In genomic region chr11:64918056-64918455, GRCh38 we compare ENCODE assay signal across 8 cellular contexts. TPM values are rescaled to one million over a fixed set of nuclear protein-coding genes. Genes with fewer than 3 reads are reported as not detected.
DNase-seq lines count a peak whose midpoint lies in the region; ATAC-seq and TF ChIP-seq lines count a peak whose summit lies in the region.

No MANE protein-coding gene starts in this region.

- H3K4me3 Mint-ChIP-seq in activated CD8-positive, alpha-beta memory T cell treated with anti-CD3 and anti-CD28 coated beads, Interleukin-2, amount 10 ng/mL, durations not matched to agents 7 days and 5 days: peak overlapping the region; percentile 88
- peak overlapping the region; percentile 88 to 98 (median 91) for H3K4me3 Mint-ChIP-seq in naive thymus-derived CD4-positive, alpha-beta T cell

- peaks cover 14% of the 10 kb centered on the region; the same call in 1 of the 2 replicates for H3F3A ChIP-seq in PC-9 (ENCODE audit: insufficient read depth, low read depth)

- H3K36me3 Mint-ChIP-seq in activated CD8-positive, alpha-beta memory T cell treated with anti-CD3 and anti-CD28 coated beads, Interleukin-2, amount 10 ng/mL, durations not matched to agents 7 days and 5 days: peaks cover under 1% of the 10 kb centered on the region
- H3K36me3 Mint-ChIP-seq in naive thymus-derived CD4-positive, alpha-beta T cell: peaks cover 0 to 3% (median 0%) of the 10 kb centered on the region in 5 donors

- H3K27ac ChIP-seq in PC-9 (peak overlapping the region; percentile 45), ectodermal cell (ENCODE audit: insufficient read depth, low read depth, low read length, poor library complexity, severe bottlenecking) (peak overlapping the region; percentile 72)
- peak overlapping the region; percentile 72 for H3K27ac ChIP-seq in naive thymus-derived CD4-positive, alpha-beta T cell (ENCODE audit: low read depth, low read length)

- ATAC-seq in activated CD8-positive, alpha-beta memory T cell treated with anti-CD3 and anti-CD28 coated beads, Interleukin-2, amount 10 ng/mL, durations not matched to agents 7 days and 5 days: no peak
- no peak for ATAC-seq in naive thymus-derived CD4-positive, alpha-beta T cell
- ATAC-seq in GM18520 (IDR thresholded peaks at IDR 0.05; ENCODE audit: unreplicated experiment): no peak
- no peak for ATAC-seq in HG03097 (IDR thresholded peaks at IDR 0.05; ENCODE audit: low FRiP score, unreplicated experiment)

- peaks cover 18% of the 10 kb centered on the region for H3K4me1 Mint-ChIP-seq in activated CD8-positive, alpha-beta memory T cell treated with anti-CD3 and anti-CD28 coated beads, Interleukin-2, amount 10 ng/mL, durations not matched to agents 7 days and 5 days
- H3K4me1 Mint-ChIP-seq in naive thymus-derived CD4-positive, alpha-beta T cell: peaks cover 14 to 33% (median 25%) of the 10 kb centered on the region in 7 donors

- H3K36me3 ChIP-seq in PC-9 (ENCODE audit: low read depth) (no peaks in the 10 kb centered on the region; the same call in 1 of the 2 replicates), ectodermal cell (ENCODE audit: control insufficient read depth, insufficient read depth, low read length) (no peaks in the 10 kb centered on the region)
- peaks cover 0 to 15% (median 0%) of the 10 kb centered on the region in 3 experiments for H3K36me3 ChIP-seq in naive thymus-derived CD4-positive, alpha-beta T cell (ENCODE audit: control insufficient read depth in 2 of 3, insufficient read depth in 3 of 3, low read length in 3 of 3)

- peak overlapping the region; percentile 56 for H3K4me3 ChIP-seq in PC-9
- peak overlapping the region; percentile 86 for H3K4me3 ChIP-seq in ectodermal cell (ENCODE audit: insufficient read depth, low read depth, low read length)
- H3K4me3 ChIP-seq in naive thymus-derived CD4-positive, alpha-beta T cell (ENCODE audit: low read length): peak overlapping the region; percentile 56

- peak overlapping the region; percentile 92 for H3K27ac Mint-ChIP-seq in activated CD8-positive, alpha-beta memory T cell treated with anti-CD3 and anti-CD28 coated beads, Interleukin-2, amount 10 ng/mL, durations not matched to agents 7 days and 5 days
- H3K27ac Mint-ChIP-seq in naive thymus-derived CD4-positive, alpha-beta T cell: peak overlapping the region; percentile 81 to 99 (median 91)

- 49 to 52% methylated on average over 4 of the region's 4 CpGs for WGBS in ectodermal cell, 2 experiments

- no peaks in the 10 kb centered on the region for H3K9me3 Mint-ChIP-seq in activated CD8-positive, alpha-beta memory T cell treated with anti-CD3 and anti-CD28 coated beads, Interleukin-2, amount 10 ng/mL, durations not matched to agents 7 days and 5 days (ENCODE audit: low read depth)
- no peaks in the 10 kb centered on the region for H3K9me3 Mint-ChIP-seq in naive thymus-derived CD4-positive, alpha-beta T cell

- intact Hi-C loops in PC-9 (cut with micrococcal nuclease; ENCODE audit: unreplicated experiment): no loop called here
- intact Hi-C loops in naive thymus-derived CD4-positive, alpha-beta T cell (cut with micrococcal nuclease): loop anchor here in 1 of 2 donors (5.0 kb wide), 1 partner anchor 179 kb away; the partner anchor contains the start of gene VPS51
- intact Hi-C loops in posterior cingulate gyrus (cut with DNase I): no loop called here

- H4K20me1 ChIP-seq in PC-9 (ENCODE audit: insufficient read depth): no peaks in the 10 kb centered on the region

- no peak for DNase-seq in activated CD8-positive, alpha-beta memory T cell treated with anti-CD3 and anti-CD28 coated beads, Interleukin-2, amount 10 ng/mL, durations not matched to agents 7 days and 5 days
- DNase-seq in activated CD8-positive, alpha-beta memory T cell treated with anti-CD3 and anti-CD28 coated beads, Interleukin-2, amount 50 U/mL, for 48 hours: no peak
- DNase-seq in PC-9 (peak in 1 of 2 experiments; percentile 44), posterior cingulate gyrus (no peak)
- DNase-seq in naive thymus-derived CD4-positive, alpha-beta T cell: no peak

- H3K9me2 ChIP-seq in PC-9 (ENCODE audit: insufficient read depth): no peaks in the 10 kb centered on the region

- H3K27me3 Mint-ChIP-seq in activated CD8-positive, alpha-beta memory T cell treated with anti-CD3 and anti-CD28 coated beads, Interleukin-2, amount 10 ng/mL, durations not matched to agents 7 days and 5 days: no peaks in the 10 kb centered on the region
- H3K27me3 Mint-ChIP-seq in naive thymus-derived CD4-positive, alpha-beta T cell: no peaks in the 10 kb centered on the region

- no peaks in the 10 kb centered on the region for H3K27me3 ChIP-seq in PC-9 (ENCODE audit: insufficient read depth, low read depth)
- no peaks in the 10 kb centered on the region for H3K27me3 ChIP-seq in ectodermal cell (ENCODE audit: control insufficient read depth, insufficient read depth, low read length, poor library complexity, severe bottlenecking)
- H3K27me3 ChIP-seq in naive thymus-derived CD4-positive, alpha-beta T cell (ENCODE audit: control insufficient read depth in 2 of 2, insufficient read depth in 2 of 2, low read length in 2 of 2): no peaks in the 10 kb centered on the region

- peak overlapping the region; percentile 79 for H3K4me2 ChIP-seq in PC-9

- no TSS peak for BruUV-seq in PC-9 (replicated peaks; lab: Mats Ljungman, UMichigan)

- no peaks in the 10 kb centered on the region for H3K9me3 ChIP-seq in PC-9 (ENCODE audit: insufficient read depth, low read depth)
- H3K9me3 ChIP-seq in ectodermal cell (ENCODE audit: control insufficient read depth, low read length): no peaks in the 10 kb centered on the region
- no peaks in the 10 kb centered on the region for H3K9me3 ChIP-seq in naive thymus-derived CD4-positive, alpha-beta T cell (ENCODE audit: control insufficient read depth in 2 of 3, low read length in 3 of 3)

- peak; percentile 41; the same call in 1 of the 2 replicates for TF ChIP-seq CTCF in PC-9 (conservative IDR thresholded peaks at IDR 0.05)

- POLR2A ChIA-PET in PC-9 (lab: Charles Lee; ENCODE audit: unreplicated experiment): interaction anchor here (0.6 to 0.7 kb wide), 3 partner anchors 185 to 200 kb away, joined by 3 to 8 read pairs (median 4); no protein-coding TSS in a partner anchor
- POLR2A ChIA-PET in naive thymus-derived CD4-positive, alpha-beta T cell (lab: Charles Lee): interaction anchor here (0.6 to 1.5 kb wide), 3 partner anchors 94 to 204 kb away, joined by 3 read pairs; partner anchors contain the start of genes FAU, MRPL49 and TM7SF2

- peaks cover 16% of the 10 kb centered on the region for H3K4me1 ChIP-seq in PC-9 (replicated peaks; ENCODE audit: insufficient read depth)
- H3K4me1 ChIP-seq in ectodermal cell (ENCODE audit: control insufficient read depth, insufficient read depth, low read length): peaks cover 13% of the 10 kb centered on the region
- peaks cover 18 to 22% of the 10 kb centered on the region in 2 donors for H3K4me1 ChIP-seq in naive thymus-derived CD4-positive, alpha-beta T cell (ENCODE audit: control insufficient read depth in 2 of 2, insufficient read depth in 2 of 2, low read length in 2 of 2)

- peak overlapping the region; percentile 83; the same call in 1 of the 2 replicates for H2AFZ ChIP-seq in PC-9

- peaks cover 20% of the 10 kb centered on the region for H3K79me2 ChIP-seq in PC-9 (ENCODE audit: low read depth)

- CTCF ChIA-PET in activated CD8-positive, alpha-beta memory T cell treated with anti-CD3 and anti-CD28 coated beads, Interleukin-2, amount 10 ng/mL, durations not matched to agents 7 days and 5 days (lab: Charles Lee): interaction anchor here (1.0 to 2.1 kb wide), 5 partner anchors 11 to 200 kb away, joined by 3 to 9 read pairs (median 4); no protein-coding TSS in a partner anchor
- CTCF ChIA-PET in PC-9 (lab: Charles Lee): interaction anchor here (0.6 to 1.2 kb wide), 2 partner anchors 79 to 211 kb away, joined by 3 to 5 read pairs; partner anchors contain the start of gene BATF2
- CTCF ChIA-PET in naive thymus-derived CD4-positive, alpha-beta T cell (lab: Charles Lee): no interaction called here

RNA-seq across cellular contexts. Expression of gene ATG2A, which starts 1.0 kb away (rescaled TPM):
- 10 to 100 TPM; 27.3 to 27.9 TPM for total RNA-seq in activated CD8-positive, alpha-beta memory T cell treated with anti-CD3 and anti-CD28 coated beads, Interleukin-2, amount 10 ng/mL, durations not matched to agents 7 days and 5 days
- 48.2 and 53.2 TPM in 2 replicates for total RNA-seq in PC-9 (2021)
- polyA plus RNA-seq in ectodermal cell (2013, experiment 1 of 4): 16.8 TPM
- polyA plus RNA-seq in ectodermal cell (2013, experiment 2 of 4): 18.1 TPM
- 15.4 TPM for polyA plus RNA-seq in ectodermal cell (2013, experiment 3 of 4)
- 15.5 TPM for polyA plus RNA-seq in ectodermal cell (2013, experiment 4 of 4)
- total RNA-seq in naive thymus-derived CD4-positive, alpha-beta T cell: 100 to 1,000 TPM in 1 of 5 experiments, 10 to 100 TPM in 4; 30.6 to 105 (median 36.2) TPM
- polyA plus RNA-seq in naive thymus-derived CD4-positive, alpha-beta T cell: 1 to 10 TPM; 3.4 to 5.2 TPM

RNA-seq across cellular contexts. Expression of gene PPP2R5B, which starts 6.4 kb away (rescaled TPM):
- 10 to 100 TPM; 11.7 to 12.3 TPM for total RNA-seq in activated CD8-positive, alpha-beta memory T cell treated with anti-CD3 and anti-CD28 coated beads, Interleukin-2, amount 10 ng/mL, durations not matched to agents 7 days and 5 days
- 13.7 and 13.9 TPM in 2 replicates for total RNA-seq in PC-9 (2021)
- polyA plus RNA-seq in ectodermal cell (2013, experiment 1 of 4): 13.4 TPM
- polyA plus RNA-seq in ectodermal cell (2013, experiment 2 of 4): 8.5 TPM
- polyA plus RNA-seq in ectodermal cell (2013, experiment 3 of 4): 11.4 TPM
- 9.0 TPM for polyA plus RNA-seq in ectodermal cell (2013, experiment 4 of 4)
- 10 to 100 TPM; 11.9 to 19.1 (median 18.8) TPM for total RNA-seq in naive thymus-derived CD4-positive, alpha-beta T cell
- polyA plus RNA-seq in naive thymus-derived CD4-positive, alpha-beta T cell: 1 to 10 TPM; 4.5 to 7.5 TPM

RNA-seq across cellular contexts. Expression of gene GPHA2, which starts 17.6 kb away (rescaled TPM):
- total RNA-seq in activated CD8-positive, alpha-beta memory T cell treated with anti-CD3 and anti-CD28 coated beads, Interleukin-2, amount 10 ng/mL, durations not matched to agents 7 days and 5 days: not detected
- 1.0 and 2.1 TPM in 2 replicates for total RNA-seq in PC-9 (2021)
- polyA plus RNA-seq in ectodermal cell (2013, experiment 1 of 4): 1.0 TPM
- polyA plus RNA-seq in ectodermal cell (2013, experiment 2 of 4): 0.85 TPM
- 0.80 TPM for polyA plus RNA-seq in ectodermal cell (2013, experiment 3 of 4)
- 0.32 TPM for polyA plus RNA-seq in ectodermal cell (2013, experiment 4 of 4)
- total RNA-seq in naive thymus-derived CD4-positive, alpha-beta T cell: under 1 TPM in 1 of 5 experiments, not detected in 4; 0.48 TPM
- polyA plus RNA-seq in naive thymus-derived CD4-positive, alpha-beta T cell: not detected

RNA-seq across cellular contexts. Expression of gene EHD1, which starts 39.6 kb away (rescaled TPM):
- total RNA-seq in activated CD8-positive, alpha-beta memory T cell treated with anti-CD3 and anti-CD28 coated beads, Interleukin-2, amount 10 ng/mL, durations not matched to agents 7 days and 5 days: 100 to 1,000 TPM; 149 to 155 TPM
- total RNA-seq in PC-9 (2021): 110 and 134 TPM in 2 replicates
- 40.0 TPM for polyA plus RNA-seq in ectodermal cell (2013, experiment 1 of 4)
- polyA plus RNA-seq in ectodermal cell (2013, experiment 2 of 4): 43.2 TPM
- 23.9 TPM for polyA plus RNA-seq in ectodermal cell (2013, experiment 3 of 4)
- polyA plus RNA-seq in ectodermal cell (2013, experiment 4 of 4): 27.4 TPM
- total RNA-seq in naive thymus-derived CD4-positive, alpha-beta T cell: 100 to 1,000 TPM; 124 to 263 (median 208) TPM
- 100 to 1,000 TPM; 102 to 141 TPM for polyA plus RNA-seq in naive thymus-derived CD4-positive, alpha-beta T cell

RNA-seq across cellular contexts. Expression of gene MAJIN, which starts 53.9 kb away (rescaled TPM):
- total RNA-seq in activated CD8-positive, alpha-beta memory T cell treated with anti-CD3 and anti-CD28 coated beads, Interleukin-2, amount 10 ng/mL, durations not matched to agents 7 days and 5 days: not detected
- 4.5 and 7.1 TPM in 2 replicates for total RNA-seq in PC-9 (2021)
- polyA plus RNA-seq in ectodermal cell (2013, experiment 1 of 4): not detected
- polyA plus RNA-seq in ectodermal cell (2013, experiment 2 of 4): not detected
- polyA plus RNA-seq in ectodermal cell (2013, experiment 3 of 4): not detected
- polyA plus RNA-seq in ectodermal cell (2013, experiment 4 of 4): not detected
- 1 to 10 TPM in 1 of 5 experiments, under 1 TPM in 3, not detected in 1; 0.48 to 1.1 (median 0.85) TPM for total RNA-seq in naive thymus-derived CD4-positive, alpha-beta T cell
- polyA plus RNA-seq in naive thymus-derived CD4-positive, alpha-beta T cell: 1 to 10 TPM in 1 of 2 donors, not detected in 1; 1.2 TPM
